17 cellular contexts compared by ENCODE assay signal in the genomic region with DNA sequence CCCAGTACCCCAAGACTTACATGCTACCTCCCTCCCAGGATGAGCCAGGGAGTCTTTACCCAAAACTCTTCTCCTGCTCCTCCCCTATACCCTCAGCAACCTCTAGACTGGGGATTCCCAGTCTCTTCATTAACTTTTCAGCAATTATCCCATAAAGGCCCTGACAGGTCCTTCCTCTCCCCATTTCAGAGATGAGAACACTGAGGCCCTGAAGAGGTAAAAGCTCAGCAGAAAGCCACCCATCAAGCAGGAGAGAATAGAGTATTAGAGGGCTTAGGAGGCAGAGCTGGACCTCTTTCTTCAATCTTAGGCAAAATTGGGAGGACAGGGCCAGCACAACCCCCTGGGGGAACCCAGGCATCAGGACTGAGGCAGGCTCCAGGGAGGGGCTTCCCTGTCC. TPM values are rescaled to one million over a fixed set of nuclear protein-coding genes. Genes with fewer than 3 reads are reported as not detected.
DNase-seq lines count a peak whose midpoint lies in the region; ATAC-seq, FAIRE-seq and TF ChIP-seq lines count a peak whose summit lies in the region.
"Had no signal": no experiment of that assay in that cellular context is flagged by ENCODE, and none has a peak within 500 bp of the region (broad histone marks: within the 10 kb centered on the region; RNA-seq: fewer than 3 reads in every experiment).

No MANE protein-coding gene starts in this region.

- H3K4me3 Mint-ChIP-seq in endothelial cell (ENCODE audit: unreplicated experiment) (no peak overlapping the region), mesothelial cell of epicardium (no peak overlapping the region)
- H3K4me3 Mint-ChIP-seq: CD4-positive, alpha-beta memory T cell; IgD-negative memory B cell had no signal

- in situ Hi-C loops in HepG2 (cut with HindIII; ENCODE audit: extremely low pct_ligation_motif_present, low pct_unique_long_range_greater_than_20kb) = no loop called here
- in situ Hi-C loops in gastrocnemius medialis (cut with MboI; ENCODE audit: low sequenced_read_pairs in 4 of 4) = no loop called here

- no peak for TF ChIP-seq RAD21 in HepG2 (CRISPR knock-in tag; IDR thresholded peaks at IDR 0.05)

- peaks cover 8% of the 10 kb centered on the region for H3K36me3 Mint-ChIP-seq in endothelial cell (ENCODE audit: low read depth, unreplicated experiment)
- H3K36me3 Mint-ChIP-seq in mesothelial cell of epicardium = no peaks in the 10 kb centered on the region
- H3K36me3 Mint-ChIP-seq: CD4-positive, alpha-beta memory T cell; IgD-negative memory B cell had no signal

- H3K4me3 ChIP-seq in HepG2 (replicated peaks in 1 of 3; ENCODE audit: insufficient read depth in 1 of 3, low read depth in 2 of 3, low read length in 3 of 3) (no peak overlapping the region), right lobe of liver (no peak overlapping the region), gastrocnemius medialis (no peak overlapping the region)
- H3K4me3 ChIP-seq: BLaER1, GM12878, HAP-1 had no signal

- H3K27ac Mint-ChIP-seq in endothelial cell (ENCODE audit: unreplicated experiment) (peak overlapping the region; percentile 92), mesothelial cell of epicardium (peak overlapping the region; percentile 23)
- H3K27ac Mint-ChIP-seq: CD4-positive, alpha-beta memory T cell; IgD-negative memory B cell had no signal

- no TSS peak for BruUV-seq in HepG2 (replicated peaks; lab: Mats Ljungman, UMichigan)

- ATAC-seq in HepG2 (no peak), right lobe of liver (no peak), GM18520 (IDR thresholded peaks at IDR 0.05; ENCODE audit: unreplicated experiment) (no peak), gastrocnemius medialis (no peak)
- ATAC-seq: GM12878 had no signal

- TF ChIP-seq CTCF in HepG2 (CRISPR knock-in tag; IDR thresholded peaks at IDR 0.05) (no peak), right lobe of liver (IDR thresholded peaks at IDR 0.05) (no peak), endothelial cell (IDR thresholded peaks at IDR 0.05; ENCODE audit: unreplicated experiment) (no peak), mesothelial cell of epicardium (IDR thresholded peaks at IDR 0.05; ENCODE audit: unreplicated experiment) (no peak), gastrocnemius medialis (IDR thresholded peaks at IDR 0.05 in 4 of 5, conservative IDR thresholded peaks at IDR 0.05 in 1 of 5) (no peak)

- no peak for FAIRE-seq in HepG2 (lab: Jason Lieb, UNC)
- FAIRE-seq: GM12878, GM19239, HTR-8/SVneo had no signal

- H3K4me1 ChIP-seq in HepG2 (ENCODE audit: insufficient read depth, low read length) (peaks cover 1% of the 10 kb centered on the region; the same call in 1 of the 2 replicates), right lobe of liver (no peaks in the 10 kb centered on the region), gastrocnemius medialis (peaks cover 0 to 3% of the 10 kb centered on the region in 2 donors)
- H3K4me1 ChIP-seq: BLaER1, HAP-1 had no signal

- TF ChIP-seq EP300 in HepG2 (IDR thresholded peaks at IDR 0.05; ENCODE audit: low read depth in 2 of 2, low read length in 2 of 2) (no peak), HepG2 (CRISPR knock-in tag; IDR thresholded peaks at IDR 0.05; ENCODE audit: borderline replicate concordance) (no peak)

- intact Hi-C loops in HepG2 (cut with micrococcal nuclease; ENCODE audit: unreplicated experiment) (no loop called here), right lobe of liver (cut with DNase I) (no loop called here), gastrocnemius medialis (cut with DNase I; ENCODE audit: low total_unique reads) (no loop called here)

- H3K27me3 ChIP-seq in HepG2 (ENCODE audit: control insufficient read depth in 1 of 2, insufficient read depth in 2 of 2, low read length in 2 of 2) (peaks cover 10 to 65% of the 10 kb centered on the region in 2 experiments; a peak in 4 of 5 replicates), right lobe of liver (peaks cover 5 to 8% of the 10 kb centered on the region in 2 donors), gastrocnemius medialis (peaks cover 54 to 58% (median 57%) of the 10 kb centered on the region in 3 donors)

- DNase-seq in HepG2 (ENCODE audit: low spot score) (no peak), right lobe of liver (no peak), endothelial cell (ENCODE audit: low spot score) (no peak), mesothelial cell of epicardium (ENCODE audit: low spot score in 2 of 2, unreplicated experiment in 2 of 2) (no peak), gastrocnemius medialis (no peak), SKM-1 treated with dmso at 0.1 percent for 144 hours (lab: John Stamatoyannopoulos, UW; ENCODE audit: unreplicated experiment) (no peak)
- DNase-seq: CD4-positive, alpha-beta memory T cell; DMS79 treated with DMSO at 0.1 percent for 48 hours; GF-D8 had no signal

- no peaks in the 10 kb centered on the region for H3K9me3 Mint-ChIP-seq in endothelial cell (ENCODE audit: unreplicated experiment)
- no peaks in the 10 kb centered on the region for H3K9me3 Mint-ChIP-seq in mesothelial cell of epicardium
- H3K9me3 Mint-ChIP-seq: CD4-positive, alpha-beta memory T cell; IgD-negative memory B cell had no signal

- peaks cover 12% of the 10 kb centered on the region for H3K27me3 Mint-ChIP-seq in endothelial cell (ENCODE audit: unreplicated experiment)
- peaks cover 66% of the 10 kb centered on the region for H3K27me3 Mint-ChIP-seq in mesothelial cell of epicardium (ENCODE audit: low read depth)

- H3K4me2 ChIP-seq in HepG2 (ENCODE audit: low read depth, low read length) = no peak overlapping the region
- H3K4me2 ChIP-seq: BLaER1 had no signal

- H3K4me1 Mint-ChIP-seq in endothelial cell (ENCODE audit: unreplicated experiment) (peaks cover 72% of the 10 kb centered on the region), mesothelial cell of epicardium (peaks cover 39% of the 10 kb centered on the region)

- H3K79me2 ChIP-seq in HepG2 (ENCODE audit: insufficient read depth, low read length) = no peaks in the 10 kb centered on the region

- no peak overlapping the region for H2AFZ ChIP-seq in HepG2 (ENCODE audit: low read length)

- no peak overlapping the region for H3K27ac ChIP-seq in HepG2 (ENCODE audit: extremely low read length, insufficient read depth, low read length)
- H3K27ac ChIP-seq in right lobe of liver = no peak overlapping the region
- no peak overlapping the region for H3K27ac ChIP-seq in gastrocnemius medialis
- H3K27ac ChIP-seq: 22Rv1, BLaER1 had no signal

- CTCF ChIA-PET in HepG2 (lab: Yijun Ruan, JAX; ENCODE audit: low intra/inter-chr PET ratio, low total read pairs) = no interaction called here

- H4K20me1 ChIP-seq in HepG2 (ENCODE audit: insufficient read depth, low read length) = no peaks in the 10 kb centered on the region

- POLR2A ChIA-PET in HepG2 (lab: Yijun Ruan, JAX) = interaction anchor here (2.1 kb wide), 1 partner anchor 39 kb away, joined by 8 read pairs; a partner anchor contains a TSS

- no peak overlapping the region for H3K9ac ChIP-seq in HepG2 (ENCODE audit: insufficient read depth, low read depth, low read length)
- H3K9ac ChIP-seq: BLaER1 had no signal

- H3K36me3 ChIP-seq in HepG2 (replicated peaks in 1 of 2; ENCODE audit: control insufficient read depth in 1 of 2, insufficient read depth in 2 of 2, low read length in 2 of 2) (no peaks in the 10 kb centered on the region), right lobe of liver (no peaks in the 10 kb centered on the region), gastrocnemius medialis (no peaks in the 10 kb centered on the region)
- H3K36me3 ChIP-seq: BLaER1, HAP-1 had no signal

- no peak for TF ChIP-seq POLR2A in HepG2 (IDR thresholded peaks at IDR 0.05; ENCODE audit: insufficient read depth in 1 of 2, low read depth in 2 of 2, low read length in 2 of 2)
- TF ChIP-seq POLR2A in right lobe of liver (IDR thresholded peaks at IDR 0.05) = no peak
- TF ChIP-seq POLR2A in gastrocnemius medialis (IDR thresholded peaks at IDR 0.05) = no peak

- H3K9me3 ChIP-seq in HepG2 (ENCODE audit: low read length) = no peaks in the 10 kb centered on the region
- H3K9me3 ChIP-seq in right lobe of liver = no peaks in the 10 kb centered on the region
- H3K9me3 ChIP-seq in gastrocnemius medialis = no peaks in the 10 kb centered on the region
- H3K9me3 ChIP-seq: BLaER1, HAP-1 had no signal

RNA-seq across cellular contexts. Expression of a gene that starts 5.9 kb away (rescaled TPM):
- total RNA-seq in HepG2 (2016; rRNA removed; fragmentation: Illumina TruSeq; extraction: Trizol) (0.07 TPM in 1 of 2 replicates, not detected in the other), right lobe of liver (under 1 TPM in 3 of 6 experiments, not detected in 3; 0.09 to 0.12 (median 0.11) TPM), endothelial cell (ENCODE audit: unreplicated experiment) (30.7 TPM), mesothelial cell of epicardium (15.9 to 17.6 TPM (median 16.0 TPM) in 3 replicates), gastrocnemius medialis (under 1 TPM in 1 of 4 donors, not detected in 3; 0.16 TPM)
- total RNA-seq in HepG2 (2016; cell fraction: cytosol; rRNA removed; fragmentation: Illumina TruSeq; extraction: Trizol; ENCODE audit: low read depth) = not detected in 2 replicates
- 0.04 TPM in 1 of 2 replicates, not detected in the other for total RNA-seq in HepG2 (2016; cell fraction: insoluble cytoplasmic fraction; rRNA removed; fragmentation: Illumina TruSeq; extraction: Trizol)
- 0.03 and 0.10 TPM in 2 replicates for total RNA-seq in HepG2 (2016; cell fraction: membrane; rRNA removed; fragmentation: Illumina TruSeq; extraction: Trizol)
- not detected in 2 replicates for total RNA-seq in HepG2 (2016; cell fraction: nucleus; rRNA removed; fragmentation: Illumina TruSeq; extraction: Trizol)
- 0.07 and 0.09 TPM in 2 replicates for polyA plus RNA-seq in HepG2 (2011; rRNA removed)
- polyA plus RNA-seq in HepG2 (2011; cell fraction: cytosol; rRNA removed) = 0.05 and 0.07 TPM in 2 replicates
- 0.19 and 0.28 TPM in 2 replicates for polyA plus RNA-seq in HepG2 (2011; cell fraction: nucleus; rRNA removed)
- polyA plus RNA-seq in HepG2 (2012) = 0.09 TPM in 2 replicates
- polyA plus RNA-seq in HepG2 (2016; cell fraction: cytosol; fragmentation: Illumina TruSeq; extraction: Trizol; ENCODE audit: low read depth) = not detected in 2 replicates
- 0.09 TPM in 1 of 2 replicates, not detected in the other for polyA plus RNA-seq in HepG2 (2016; cell fraction: insoluble cytoplasmic fraction; fragmentation: Illumina TruSeq; extraction: Trizol; ENCODE audit: low read depth)
- polyA plus RNA-seq in HepG2 (2016; cell fraction: membrane; fragmentation: Illumina TruSeq; extraction: Trizol; ENCODE audit: low read depth) = not detected in 2 replicates
- polyA plus RNA-seq in HepG2 (2016; cell fraction: nucleus; fragmentation: Illumina TruSeq; extraction: Trizol; ENCODE audit: insufficient read depth, low read depth) = 0.15 and 0.19 TPM in 2 replicates
- 0.04 and 0.05 TPM in 2 replicates for polyA minus RNA-seq in HepG2 (2011; rRNA and poly(A)+ RNA removed; ENCODE audit: low replicate concordance)
- polyA minus RNA-seq in HepG2 (2011; cell fraction: cytosol; rRNA and poly(A)+ RNA removed) = not detected in 2 replicates
- not detected in 2 replicates for polyA minus RNA-seq in HepG2 (2011; cell fraction: nucleus; rRNA and poly(A)+ RNA removed)
- total RNA-seq: CD4-positive, alpha-beta memory T cell; GM12878 had no signal
- polyA plus RNA-seq: CD4-positive, alpha-beta memory T cell; IgD-negative memory B cell had no signal

RNA-seq across cellular contexts. Expression of a gene that starts 15.8 kb away (rescaled TPM):
- total RNA-seq in HepG2 (2016; rRNA removed; fragmentation: Illumina TruSeq; extraction: Trizol) = 15.0 and 29.5 TPM in 2 replicates
- total RNA-seq in HepG2 (2016; cell fraction: cytosol; rRNA removed; fragmentation: Illumina TruSeq; extraction: Trizol; ENCODE audit: low read depth) = 14.0 and 15.6 TPM in 2 replicates
- 14.9 and 29.8 TPM in 2 replicates for total RNA-seq in HepG2 (2016; cell fraction: insoluble cytoplasmic fraction; rRNA removed; fragmentation: Illumina TruSeq; extraction: Trizol)
- 9.4 and 10.4 TPM in 2 replicates for total RNA-seq in HepG2 (2016; cell fraction: membrane; rRNA removed; fragmentation: Illumina TruSeq; extraction: Trizol)
- total RNA-seq in HepG2 (2016; cell fraction: nucleus; rRNA removed; fragmentation: Illumina TruSeq; extraction: Trizol) = 38.4 and 39.4 TPM in 2 replicates
- polyA plus RNA-seq in HepG2 (2011; rRNA removed) = 21.7 and 28.6 TPM in 2 replicates
- polyA plus RNA-seq in HepG2 (2011; cell fraction: cytosol; rRNA removed) = 12.8 and 18.6 TPM in 2 replicates
- 254 and 255 TPM in 2 replicates for polyA plus RNA-seq in HepG2 (2011; cell fraction: nucleus; rRNA removed)
- 16.2 and 19.4 TPM in 2 replicates for polyA plus RNA-seq in HepG2 (2012)
- polyA plus RNA-seq in HepG2 (2016; cell fraction: cytosol; fragmentation: Illumina TruSeq; extraction: Trizol; ENCODE audit: low read depth) = 2.8 and 3.6 TPM in 2 replicates
- polyA plus RNA-seq in HepG2 (2016; cell fraction: insoluble cytoplasmic fraction; fragmentation: Illumina TruSeq; extraction: Trizol; ENCODE audit: low read depth) = 11.1 and 13.6 TPM in 2 replicates
- polyA plus RNA-seq in HepG2 (2016; cell fraction: membrane; fragmentation: Illumina TruSeq; extraction: Trizol; ENCODE audit: low read depth) = 4.4 and 5.4 TPM in 2 replicates
- polyA plus RNA-seq in HepG2 (2016; cell fraction: nucleus; fragmentation: Illumina TruSeq; extraction: Trizol; ENCODE audit: insufficient read depth, low read depth) = 76.0 and 78.1 TPM in 2 replicates
- polyA minus RNA-seq in HepG2 (2011; rRNA and poly(A)+ RNA removed; ENCODE audit: low replicate concordance) = 22.3 and 32.7 TPM in 2 replicates
- 4.6 and 7.0 TPM in 2 replicates for polyA minus RNA-seq in HepG2 (2011; cell fraction: cytosol; rRNA and poly(A)+ RNA removed)
- polyA minus RNA-seq in HepG2 (2011; cell fraction: nucleus; rRNA and poly(A)+ RNA removed) = 42.1 and 48.9 TPM in 2 replicates
- total RNA-seq in right lobe of liver = 10 to 100 TPM; 18.1 to 25.7 (median 19.6) TPM
- total RNA-seq in endothelial cell (ENCODE audit: unreplicated experiment) = 44.8 TPM
- 49.7 to 50.7 TPM (median 50.7 TPM) in 3 replicates for total RNA-seq in mesothelial cell of epicardium
- 10 to 100 TPM; 11.0 to 22.3 (median 16.8) TPM for total RNA-seq in gastrocnemius medialis

RNA-seq across cellular contexts. Expression of a gene that starts 25.4 kb away (rescaled TPM):
- total RNA-seq in HepG2 (2016; rRNA removed; fragmentation: Illumina TruSeq; extraction: Trizol) (0.09 and 0.13 TPM in 2 replicates), right lobe of liver (under 1 TPM; 0.12 to 0.44 (median 0.35) TPM), endothelial cell (ENCODE audit: unreplicated experiment) (1.0 TPM), mesothelial cell of epicardium (0.16 TPM in 1 of 3 replicates, not detected in the others), gastrocnemius medialis (under 1 TPM in 1 of 4 donors, not detected in 3; 0.20 TPM)
- total RNA-seq in HepG2 (2016; cell fraction: cytosol; rRNA removed; fragmentation: Illumina TruSeq; extraction: Trizol; ENCODE audit: low read depth) = 0.26 TPM in 1 of 2 replicates, not detected in the other
- 0.15 and 0.22 TPM in 2 replicates for total RNA-seq in HepG2 (2016; cell fraction: insoluble cytoplasmic fraction; rRNA removed; fragmentation: Illumina TruSeq; extraction: Trizol)
- 0.14 TPM in 1 of 2 replicates, not detected in the other for total RNA-seq in HepG2 (2016; cell fraction: membrane; rRNA removed; fragmentation: Illumina TruSeq; extraction: Trizol)
- total RNA-seq in HepG2 (2016; cell fraction: nucleus; rRNA removed; fragmentation: Illumina TruSeq; extraction: Trizol) = 0.43 TPM in 1 of 2 replicates, not detected in the other
- 0.09 and 0.16 TPM in 2 replicates for polyA plus RNA-seq in HepG2 (2011; rRNA removed)
- 0.15 and 0.18 TPM in 2 replicates for polyA plus RNA-seq in HepG2 (2011; cell fraction: cytosol; rRNA removed)
- polyA plus RNA-seq in HepG2 (2011; cell fraction: nucleus; rRNA removed) = 0.19 and 0.42 TPM in 2 replicates
- polyA plus RNA-seq in HepG2 (2012) = 0.70 and 0.75 TPM in 2 replicates
- 0.11 and 0.22 TPM in 2 replicates for polyA plus RNA-seq in HepG2 (2016; cell fraction: cytosol; fragmentation: Illumina TruSeq; extraction: Trizol; ENCODE audit: low read depth)
- polyA plus RNA-seq in HepG2 (2016; cell fraction: insoluble cytoplasmic fraction; fragmentation: Illumina TruSeq; extraction: Trizol; ENCODE audit: low read depth) = 0.35 and 0.46 TPM in 2 replicates
- 0.23 TPM in 2 replicates for polyA plus RNA-seq in HepG2 (2016; cell fraction: membrane; fragmentation: Illumina TruSeq; extraction: Trizol; ENCODE audit: low read depth)
- 0.43 and 0.74 TPM in 2 replicates for polyA plus RNA-seq in HepG2 (2016; cell fraction: nucleus; fragmentation: Illumina TruSeq; extraction: Trizol; ENCODE audit: insufficient read depth, low read depth)
- 0.46 and 1.2 TPM in 2 replicates for polyA minus RNA-seq in HepG2 (2011; rRNA and poly(A)+ RNA removed; ENCODE audit: low replicate concordance)
- polyA minus RNA-seq in HepG2 (2011; cell fraction: cytosol; rRNA and poly(A)+ RNA removed) = 0.44 and 0.59 TPM in 2 replicates
- polyA minus RNA-seq in HepG2 (2011; cell fraction: nucleus; rRNA and poly(A)+ RNA removed) = 0.62 TPM in 1 of 2 replicates, not detected in the other
- polyA plus RNA-seq: CD4-positive, alpha-beta memory T cell had no signal

RNA-seq across cellular contexts. Expression of a gene that starts 25.5 kb away (rescaled TPM):
- total RNA-seq in HepG2 (2016; rRNA removed; fragmentation: Illumina TruSeq; extraction: Trizol) (56.7 and 59.7 TPM in 2 replicates), right lobe of liver (10 to 100 TPM; 14.4 to 26.1 (median 16.3) TPM), endothelial cell (ENCODE audit: unreplicated experiment) (56.3 TPM), mesothelial cell of epicardium (41.0 to 46.5 TPM (median 45.6 TPM) in 3 replicates), gastrocnemius medialis (10 to 100 TPM; 38.6 to 76.5 (median 49.6) TPM)
- 23.2 and 23.8 TPM in 2 replicates for total RNA-seq in HepG2 (2016; cell fraction: cytosol; rRNA removed; fragmentation: Illumina TruSeq; extraction: Trizol; ENCODE audit: low read depth)
- total RNA-seq in HepG2 (2016; cell fraction: insoluble cytoplasmic fraction; rRNA removed; fragmentation: Illumina TruSeq; extraction: Trizol) = 54.4 and 59.8 TPM in 2 replicates
- total RNA-seq in HepG2 (2016; cell fraction: membrane; rRNA removed; fragmentation: Illumina TruSeq; extraction: Trizol) = 57.6 and 61.5 TPM in 2 replicates
- total RNA-seq in HepG2 (2016; cell fraction: nucleus; rRNA removed; fragmentation: Illumina TruSeq; extraction: Trizol) = 27.0 and 27.8 TPM in 2 replicates
- 149 and 157 TPM in 2 replicates for polyA plus RNA-seq in HepG2 (2011; rRNA removed)
- 163 and 193 TPM in 2 replicates for polyA plus RNA-seq in HepG2 (2011; cell fraction: cytosol; rRNA removed)
- 84.2 and 97.9 TPM in 2 replicates for polyA plus RNA-seq in HepG2 (2011; cell fraction: nucleus; rRNA removed)
- polyA plus RNA-seq in HepG2 (2012) = 98.1 and 124 TPM in 2 replicates
- 32.0 and 36.2 TPM in 2 replicates for polyA plus RNA-seq in HepG2 (2016; cell fraction: cytosol; fragmentation: Illumina TruSeq; extraction: Trizol; ENCODE audit: low read depth)
- 90.1 and 104 TPM in 2 replicates for polyA plus RNA-seq in HepG2 (2016; cell fraction: insoluble cytoplasmic fraction; fragmentation: Illumina TruSeq; extraction: Trizol; ENCODE audit: low read depth)
- 63.3 and 69.4 TPM in 2 replicates for polyA plus RNA-seq in HepG2 (2016; cell fraction: membrane; fragmentation: Illumina TruSeq; extraction: Trizol; ENCODE audit: low read depth)
- 52.7 and 55.5 TPM in 2 replicates for polyA plus RNA-seq in HepG2 (2016; cell fraction: nucleus; fragmentation: Illumina TruSeq; extraction: Trizol; ENCODE audit: insufficient read depth, low read depth)
- polyA minus RNA-seq in HepG2 (2011; rRNA and poly(A)+ RNA removed; ENCODE audit: low replicate concordance) = 135 and 309 TPM in 2 replicates
- 101 and 106 TPM in 2 replicates for polyA minus RNA-seq in HepG2 (2011; cell fraction: cytosol; rRNA and poly(A)+ RNA removed)
- 28.0 and 36.1 TPM in 2 replicates for polyA minus RNA-seq in HepG2 (2011; cell fraction: nucleus; rRNA and poly(A)+ RNA removed)

RNA-seq across cellular contexts. Expression of a gene that starts 35.2 kb away (rescaled TPM):
- 1.0 and 4.7 TPM in 2 replicates for total RNA-seq in HepG2 (2016; rRNA removed; fragmentation: Illumina TruSeq; extraction: Trizol)
- 4.5 and 4.7 TPM in 2 replicates for total RNA-seq in HepG2 (2016; cell fraction: cytosol; rRNA removed; fragmentation: Illumina TruSeq; extraction: Trizol; ENCODE audit: low read depth)
- total RNA-seq in HepG2 (2016; cell fraction: insoluble cytoplasmic fraction; rRNA removed; fragmentation: Illumina TruSeq; extraction: Trizol) = 1.3 and 5.6 TPM in 2 replicates
- total RNA-seq in HepG2 (2016; cell fraction: membrane; rRNA removed; fragmentation: Illumina TruSeq; extraction: Trizol) = 1.4 and 1.5 TPM in 2 replicates
- total RNA-seq in HepG2 (2016; cell fraction: nucleus; rRNA removed; fragmentation: Illumina TruSeq; extraction: Trizol) = 6.6 and 9.7 TPM in 2 replicates
- 6.6 and 8.3 TPM in 2 replicates for polyA plus RNA-seq in HepG2 (2011; rRNA removed)
- 0.99 and 1.7 TPM in 2 replicates for polyA plus RNA-seq in HepG2 (2011; cell fraction: cytosol; rRNA removed)
- 86.7 and 120 TPM in 2 replicates for polyA plus RNA-seq in HepG2 (2011; cell fraction: nucleus; rRNA removed)
- polyA plus RNA-seq in HepG2 (2012) = 4.1 and 5.4 TPM in 2 replicates
- polyA plus RNA-seq in HepG2 (2016; cell fraction: cytosol; fragmentation: Illumina TruSeq; extraction: Trizol; ENCODE audit: low read depth) = 0.20 and 0.32 TPM in 2 replicates
- 0.56 and 1.2 TPM in 2 replicates for polyA plus RNA-seq in HepG2 (2016; cell fraction: insoluble cytoplasmic fraction; fragmentation: Illumina TruSeq; extraction: Trizol; ENCODE audit: low read depth)
- polyA plus RNA-seq in HepG2 (2016; cell fraction: membrane; fragmentation: Illumina TruSeq; extraction: Trizol; ENCODE audit: low read depth) = 0.27 and 0.42 TPM in 2 replicates
- polyA plus RNA-seq in HepG2 (2016; cell fraction: nucleus; fragmentation: Illumina TruSeq; extraction: Trizol; ENCODE audit: insufficient read depth, low read depth) = 20.6 and 21.2 TPM in 2 replicates
- polyA minus RNA-seq in HepG2 (2011; rRNA and poly(A)+ RNA removed; ENCODE audit: low replicate concordance) = 7.4 and 11.6 TPM in 2 replicates
- 1.6 TPM in 2 replicates for polyA minus RNA-seq in HepG2 (2011; cell fraction: cytosol; rRNA and poly(A)+ RNA removed)
- polyA minus RNA-seq in HepG2 (2011; cell fraction: nucleus; rRNA and poly(A)+ RNA removed) = 16.1 and 23.1 TPM in 2 replicates
- 1 to 10 TPM in 5 of 6 experiments, under 1 TPM in 1; 0.62 to 2.2 (median 1.4) TPM for total RNA-seq in right lobe of liver
- 28.0 TPM for total RNA-seq in endothelial cell (ENCODE audit: unreplicated experiment)
- 21.7 to 25.1 TPM (median 22.0 TPM) in 3 replicates for total RNA-seq in mesothelial cell of epicardium
- total RNA-seq in gastrocnemius medialis = 1 to 10 TPM in 3 of 4 donors, under 1 TPM in 1; 0.89 to 4.6 (median 1.6) TPM

Comparison
In these comparisons a context has a peak if more than half of its experiments do, and no peak if none do; other contexts are left out.
1. RNA of a gene that starts 5.9 kb away (total RNA-seq): 30.7 TPM in endothelial cell (single experiment) and 15.9 to 17.6 TPM in mesothelial cell of epicardium; 0.09 to 0.12 TPM in right lobe of liver, 0.03 to 0.10 TPM in HepG2 and 0.16 TPM in gastrocnemius medialis; every median in the first group is over 10 times any median in the second.